Comparison of ENCODE assay signal across 14 cellular contexts in genomic region chr18:63150942-63151421, GRCh38.
DNase-seq lines count a peak whose midpoint lies in the region; ATAC-seq and TF ChIP-seq lines count a peak whose summit lies in the region.
"Had no signal": no experiment of that assay in that cellular context is flagged by ENCODE, and none has a peak within 500 bp of the region (broad histone marks: within the 10 kb centered on the region; RNA-seq: fewer than 3 reads in every experiment).

No MANE protein-coding gene starts in this region.

- H3K18ac ChIP-seq in neuronal stem cell (ENCODE audit: low read length) = no peak overlapping the region

- H3K27ac ChIP-seq in SU-DHL-6 (ENCODE audit: low read depth, low read length) = peak overlapping the region; percentile 92
- no peak overlapping the region for H3K27ac ChIP-seq in neuronal stem cell (replicated peaks; ENCODE audit: low read length)

- no peaks in the 10 kb centered on the region for H3K36me3 ChIP-seq in SU-DHL-6 (ENCODE audit: low read length)
- no peaks in the 10 kb centered on the region for H3K36me3 ChIP-seq in neuronal stem cell (replicated peaks in 1 of 2; ENCODE audit: control insufficient read depth in 2 of 2, insufficient read depth in 2 of 2, low read length in 2 of 2)
- H3K36me3 ChIP-seq: MG63 had no signal

- H3K9me3 ChIP-seq in SU-DHL-6 (ENCODE audit: insufficient read depth, low read length) (no peaks in the 10 kb centered on the region), neuronal stem cell (replicated peaks in 1 of 2; ENCODE audit: control insufficient read depth in 2 of 2, insufficient read depth in 1 of 2, low read depth in 1 of 2, low read length in 2 of 2) (no peaks in the 10 kb centered on the region)
- H3K9me3 ChIP-seq: MG63 had no signal

- H3K23ac ChIP-seq in neuronal stem cell (ENCODE audit: low read depth, low read length, poor library complexity) = no peak overlapping the region

- peaks cover 92% of the 10 kb centered on the region for H3K79me2 ChIP-seq in SU-DHL-6 (ENCODE audit: insufficient read depth, low read length)

- peaks cover 54% of the 10 kb centered on the region for H3F3A ChIP-seq in SU-DHL-6 (ENCODE audit: insufficient read depth)

- DNase-seq in NCI-H510A treated with DMSO at 0.1 percent for 48 hours (lab: John Stamatoyannopoulos, UW) (peak; percentile 29), NCI-H510A (lab: John Stamatoyannopoulos, UW) (no peak), fibroblast of peridontal ligament (ENCODE audit: extremely low read depth) (peak; percentile 18), neuronal stem cell (ENCODE audit: low spot score) (no peak), DMS153 treated with DMSO at 0.1 percent for 48 hours (lab: John Stamatoyannopoulos, UW; ENCODE audit: unreplicated experiment) (no peak)
- DNase-seq: dermis blood vessel endothelial cell; foreskin fibroblast; H9; MG63; NCI-H2227 treated with DMSO at 0.1 percent for 48 hours; stimulated activated CD4-positive, alpha-beta T cell treated with anti-CD3 and anti-CD28 coated beads, Interleukin-15, amount 100 ng/mL, for 24 hours had no signal

- H3K4me2 ChIP-seq in SU-DHL-6 (ENCODE audit: low read depth, low read length, poor library complexity, severe bottlenecking) = peak overlapping the region; percentile 75
- H3K4me2 ChIP-seq in neuronal stem cell (ENCODE audit: insufficient read depth, low read length, poor library complexity, severe bottlenecking) = no peak overlapping the region

- peak overlapping the region; percentile 67 for H3K9ac ChIP-seq in SU-DHL-6 (ENCODE audit: low read length)
- no peak overlapping the region for H3K9ac ChIP-seq in neuronal stem cell (ENCODE audit: low read depth, low read length, poor library complexity)

- no peak overlapping the region for H3K14ac ChIP-seq in neuronal stem cell (ENCODE audit: low read length)

- no peak overlapping the region for H2BK15ac ChIP-seq in neuronal stem cell (ENCODE audit: low read length)

- H3K27me3 ChIP-seq in SU-DHL-6 (ENCODE audit: low read length) (no peaks in the 10 kb centered on the region), neuronal stem cell (ENCODE audit: control insufficient read depth in 3 of 3, insufficient read depth in 3 of 3, low read depth in 1 of 3, low read length in 3 of 3) (no peaks in the 10 kb centered on the region)
- H3K27me3 ChIP-seq: MG63 had no signal

- no peak overlapping the region for H2BK5ac ChIP-seq in neuronal stem cell (ENCODE audit: low read length)

- ATAC-seq in GM18858 (IDR thresholded peaks at IDR 0.05; ENCODE audit: unreplicated experiment) (peak; percentile 22), HG03045 (IDR thresholded peaks at IDR 0.05; ENCODE audit: unreplicated experiment) (no peak)

- no CpG with 5 or more reads among the region's 4 CpGs for whole genome bisulfite sequencing in neuronal stem cell (ENCODE audit: extremely low coverage in 2 of 2, insufficient read length in 2 of 2, insufficient replicate concordance in 1 of 2), 2 donors

- no peak for TF ChIP-seq CTCF in SU-DHL-6 (IDR thresholded peaks at IDR 0.05; ENCODE audit: insufficient read depth, low read length, poor library complexity, severe bottlenecking)

- H4K91ac ChIP-seq in neuronal stem cell (ENCODE audit: low read depth, low read length, poor library complexity) = no peak overlapping the region

- H4K20me1 ChIP-seq in SU-DHL-6 (ENCODE audit: low read depth, low read length) = no peaks in the 10 kb centered on the region

- no peaks in the 10 kb centered on the region for H3K9me2 ChIP-seq in SU-DHL-6 (replicated peaks; ENCODE audit: insufficient read depth, low read length)

- H3K79me1 ChIP-seq in neuronal stem cell (ENCODE audit: low read depth, low read length) = no peaks in the 10 kb centered on the region

- H3K4ac ChIP-seq in neuronal stem cell (ENCODE audit: low read length) = no peak overlapping the region

- H2AFZ ChIP-seq in SU-DHL-6 (ENCODE audit: low read depth, low read length, severe bottlenecking) = no peak overlapping the region
- H2AFZ ChIP-seq in neuronal stem cell (ENCODE audit: low read length) = no peak overlapping the region

- H2AK5ac ChIP-seq in neuronal stem cell (ENCODE audit: low read depth, low read length) = no peak overlapping the region

- H3K4me1 ChIP-seq in neuronal stem cell (ENCODE audit: control insufficient read depth in 2 of 2, insufficient read depth in 1 of 2, low read depth in 1 of 2, low read length in 2 of 2) = peaks cover 0 to 2% of the 10 kb centered on the region in 2 donors

- no peak overlapping the region for H4K8ac ChIP-seq in neuronal stem cell (ENCODE audit: low read depth, low read length)

- no peak overlapping the region for H2BK120ac ChIP-seq in neuronal stem cell (ENCODE audit: low read depth, low read length)

- no peak overlapping the region for H2BK12ac ChIP-seq in neuronal stem cell (ENCODE audit: low read length)

- peak overlapping the region; percentile 47 for H3K4me3 ChIP-seq in SU-DHL-6 (ENCODE audit: insufficient read depth, low read length, poor library complexity, severe bottlenecking)
- no peak overlapping the region for H3K4me3 ChIP-seq in neuronal stem cell (ENCODE audit: low read length in 2 of 2)
- H3K4me3 ChIP-seq: MG63 had no signal

Comparison
In these comparisons a context has a peak if more than half of its experiments do, and no peak if none do; other contexts are left out.
1. DNase-seq: peak in NCI-H510A treated with DMSO at 0.1 percent for 48 hours (single experiment) and fibroblast of peridontal ligament (single experiment); none in NCI-H510A (single experiment), neuronal stem cell (single experiment) and DMS153 treated with DMSO at 0.1 percent for 48 hours (single experiment).